ENCODE assay signal across 8 cellular contexts in genomic region chr10:100828744-100829102, GRCh38.
DNase-seq lines count a peak whose midpoint lies in the region; ATAC-seq and TF ChIP-seq lines count a peak whose summit lies in the region.

No MANE protein-coding gene starts in this region.

- DNase-seq in Caco-2 (peak in 1 of 2 experiments; percentile 29), NCI-H1694 treated with DMSO at 0.1 percent for 48 hours (lab: John Stamatoyannopoulos, UW) (peak; percentile 43), T47D (ENCODE audit: low read depth in 1 of 2, low spot score in 1 of 2) (peak; percentile 47 to 80), globus pallidus (ENCODE audit: low spot score) (no peak), medulla oblongata (ENCODE audit: extremely low spot score) (no peak), AG08396 (ENCODE audit: low spot score) (no peak)
- DNase-seq in natural killer cell treated with Interleukin-12 subunit alpha and Interleukin-12 subunit beta and Interleukin-15 and Interleukin-18, amount 100 ng/mL, for 72 hours (ENCODE audit: low spot score): no peak

- peaks cover 5% of the 10 kb centered on the region; the same call in 1 of the 2 replicates for H3K27me3 ChIP-seq in Caco-2 (replicated peaks; ENCODE audit: control insufficient read depth, insufficient read depth, low read length)

- ATAC-seq in natural killer cell treated with Interleukin-12 subunit alpha and Interleukin-12 subunit beta and Interleukin-15 and Interleukin-18, amount 100 ng/mL, for 72 hours: peak in 1 of 2 donors; percentile 62
- ATAC-seq in HG03135 (IDR thresholded peaks at IDR 0.05; ENCODE audit: unreplicated experiment): no peak

- H3K4me3 ChIP-seq in Caco-2 (ENCODE audit: low read depth, low read length): peak overlapping the region; percentile 77

- no peak for TF ChIP-seq CTCF in Caco-2 (IDR thresholded peaks at IDR 0.05; ENCODE audit: insufficient read depth in 1 of 2, low read depth in 1 of 2, low read length in 1 of 2, severe bottlenecking in 1 of 2, unreplicated experiment in 1 of 2)

- intact Hi-C loops in Caco-2 (cut with micrococcal nuclease; ENCODE audit: unreplicated experiment): loop anchor here (1.0 to 5.0 kb wide), 4 partner anchors 50 to 266 kb away; no protein-coding TSS in a partner anchor

- H3K27me3 Mint-ChIP-seq in Caco-2 (ENCODE audit: insufficient read depth, unreplicated experiment): peaks cover 31% of the 10 kb centered on the region
- H3K27me3 Mint-ChIP-seq in natural killer cell treated with Interleukin-12 subunit alpha and Interleukin-12 subunit beta and Interleukin-15 and Interleukin-18, amount 100 ng/mL, for 72 hours: peaks cover 27 to 64% of the 10 kb centered on the region in 2 donors

- in situ Hi-C loops in T47D (cut with HindIII; ENCODE audit: low pct_unique_long_range_greater_than_20kb, low sequenced_read_pairs): no loop called here

- H3K27ac Mint-ChIP-seq in Caco-2 (ENCODE audit: unreplicated experiment): no peak overlapping the region
- H3K27ac Mint-ChIP-seq in natural killer cell treated with Interleukin-12 subunit alpha and Interleukin-12 subunit beta and Interleukin-15 and Interleukin-18, amount 100 ng/mL, for 72 hours: no peak overlapping the region

- no peaks in the 10 kb centered on the region for H3K36me3 Mint-ChIP-seq in Caco-2 (ENCODE audit: insufficient read depth, unreplicated experiment)
- no peaks in the 10 kb centered on the region for H3K36me3 Mint-ChIP-seq in natural killer cell treated with Interleukin-12 subunit alpha and Interleukin-12 subunit beta and Interleukin-15 and Interleukin-18, amount 100 ng/mL, for 72 hours

- CTCF ChIA-PET in Caco-2 (lab: Charles Lee): interaction anchor here (0.6 kb wide), 1 partner anchor 83 kb away, joined by 5 read pairs; the partner anchor contains the start of gene PAX2

- H3K4me3 Mint-ChIP-seq in Caco-2 (ENCODE audit: unreplicated experiment): peak overlapping the region; percentile 80
- H3K4me3 Mint-ChIP-seq in natural killer cell treated with Interleukin-12 subunit alpha and Interleukin-12 subunit beta and Interleukin-15 and Interleukin-18, amount 100 ng/mL, for 72 hours: peak overlapping the region; percentile 90

- H3K4me1 Mint-ChIP-seq in Caco-2 (ENCODE audit: low read depth, unreplicated experiment): peaks cover 10% of the 10 kb centered on the region
- H3K4me1 Mint-ChIP-seq in natural killer cell treated with Interleukin-12 subunit alpha and Interleukin-12 subunit beta and Interleukin-15 and Interleukin-18, amount 100 ng/mL, for 72 hours (ENCODE audit: low read depth in 2 of 2): peaks cover 23 to 29% of the 10 kb centered on the region in 2 donors

- no peaks in the 10 kb centered on the region for H3K9me3 Mint-ChIP-seq in Caco-2 (ENCODE audit: unreplicated experiment)
- no peaks in the 10 kb centered on the region for H3K9me3 Mint-ChIP-seq in natural killer cell treated with Interleukin-12 subunit alpha and Interleukin-12 subunit beta and Interleukin-15 and Interleukin-18, amount 100 ng/mL, for 72 hours

- POLR2A ChIA-PET in Caco-2 (lab: Charles Lee): no interaction called here

- peaks cover 10% of the 10 kb centered on the region; the same call in 1 of the 2 replicates for H3K4me1 ChIP-seq in Caco-2

- no peaks in the 10 kb centered on the region for H3K36me3 ChIP-seq in Caco-2 (ENCODE audit: control insufficient read depth, insufficient read depth, low read length)

- H3K9me3 ChIP-seq in Caco-2: no peaks in the 10 kb centered on the region

- no TSS peak for BruUV-seq in Caco-2 (replicated peaks; lab: Mats Ljungman, UMichigan)

Comparison
In these comparisons a context has a peak if more than half of its experiments do, and no peak if none do; other contexts are left out.
1. DNase-seq: peak in NCI-H1694 treated with DMSO at 0.1 percent for 48 hours (single experiment) and T47D (2 of 2); none in natural killer cell treated with Interleukin-12 subunit alpha and Interleukin-12 subunit beta and Interleukin-15 and Interleukin-18, amount 100 ng/mL, for 72 hours (single experiment), globus pallidus (single experiment), medulla oblongata (single experiment) and AG08396 (single experiment).